In genomic region chr7:35624299-35625186, GRCh38 we compare ENCODE assay signal across 8 cellular contexts.
DNase-seq lines count a peak whose midpoint lies in the region; ATAC-seq and TF ChIP-seq lines count a peak whose summit lies in the region.

No MANE protein-coding gene starts in this region.

- TF ChIP-seq CTCF in AG04450 (IDR thresholded peaks at IDR 0.05; ENCODE audit: low read depth, low read length) = peak; percentile 83
- TF ChIP-seq CTCF in GM13977 (IDR thresholded peaks at IDR 0.05; ENCODE audit: extremely low read depth, insufficient read depth, missing control alignments) = peak; percentile 80
- peak; percentile 69 for TF ChIP-seq CTCF in WTC11 (IDR thresholded peaks at IDR 0.05)
- TF ChIP-seq CTCF in testis (IDR thresholded peaks at IDR 0.05) = peak; percentile 43 to 63 (median 62)

- H3K9me3 ChIP-seq in AG04450 (ENCODE audit: control insufficient read depth, insufficient read depth, low read length) (no peaks in the 10 kb centered on the region), testis (no peaks in the 10 kb centered on the region)

- H3K27me3 Mint-ChIP-seq in WTC11 (ENCODE audit: low read depth) = no peaks in the 10 kb centered on the region

- H3K36me3 ChIP-seq in testis (ENCODE audit: low read depth, missing control alignments) = no peaks in the 10 kb centered on the region

- in situ Hi-C loops in GM13977 (cut with MboI; ENCODE audit: low pct_unique_long_range_greater_than_20kb, low sequenced_read_pairs, unreplicated experiment) = no loop called here

- no peak overlapping the region for H3K4me3 Mint-ChIP-seq in WTC11

- intact Hi-C loops in testis (cut with DNase I; ENCODE audit: low total_unique reads) = no loop called here

- peaks cover 7% of the 10 kb centered on the region for H3K4me1 ChIP-seq in testis

- TF ChIP-seq POLR2A in testis (IDR thresholded peaks at IDR 0.05) = no peak

- DNase-seq in AG04450 (ENCODE audit: low read depth, low spot score) = no peak
- peak; percentile 65 for DNase-seq in GM13977 (ENCODE audit: low spot score)
- peak; percentile 3 for DNase-seq in NCI-H2029 (lab: John Stamatoyannopoulos, UW)
- peak; percentile 52 for DNase-seq in WTC11 (ENCODE audit: low spot score)
- DNase-seq in ecto neural progenitor cell (ENCODE audit: low spot score) = peak; percentile 71
- DNase-seq in lung microvascular endothelial cell (ENCODE audit: low read depth in 2 of 2) = peak; percentile 42
- peak; percentile 57 for DNase-seq in testis

- H3K27me3 ChIP-seq in AG04450 (ENCODE audit: control insufficient read depth, insufficient read depth, low read length) (no peaks in the 10 kb centered on the region), testis (no peaks in the 10 kb centered on the region)

- POLR2A ChIA-PET in AG04450 (lab: Yijun Ruan, JAX) (no interaction called here), WTC11 (lab: Charles Lee) (no interaction called here)

- CTCF ChIA-PET in AG04450 (lab: Charles Lee) = interaction anchor here (0.6 to 5.5 kb wide), 32 partner anchors 8 to 438 kb away, joined by 3 to 124 read pairs (median 4); partner anchors contain the start of gene HERPUD2
- CTCF ChIA-PET in WTC11 (lab: Charles Lee) = interaction anchor here (0.5 to 3.7 kb wide), 34 partner anchors 9 to 1304 kb away, joined by 3 to 33 read pairs (median 4); partner anchors contain the start of genes HERPUD2 and SEPTIN7

- ATAC-seq in HG02870 (IDR thresholded peaks at IDR 0.05; ENCODE audit: unreplicated experiment) = peak; percentile 90
- peak; percentile 97 for ATAC-seq in WTC11

- H3K36me3 Mint-ChIP-seq in WTC11 = no peaks in the 10 kb centered on the region

- no peak overlapping the region for H3K27ac Mint-ChIP-seq in WTC11

- 9 to 17% methylated on average over 14 to 16 of the region's 16 CpGs for WGBS in testis, 2 donors

- H3K4me1 Mint-ChIP-seq in WTC11 = peaks cover 17% of the 10 kb centered on the region

- no peak overlapping the region for H3K4me3 ChIP-seq in AG04450 (ENCODE audit: low read depth, low read length)
- H3K4me3 ChIP-seq in testis = peak overlapping the region in 1 of 2 donors; percentile 1

- no peaks in the 10 kb centered on the region for H3K9me3 Mint-ChIP-seq in WTC11

- H3K27ac ChIP-seq in AG04450 (ENCODE audit: low read depth, low read length) (no peak overlapping the region), testis (no peak overlapping the region)

TF ChIP-seq in WTC11, 78 proteins besides CTCF, POLR2A, EP300 and RAD21:
- TF ChIP-seq ZNF425 (CRISPR knock-in tag; conservative IDR thresholded peaks at IDR 0.05) (no peak), ZNF671 (CRISPR knock-in tag; IDR thresholded peaks at IDR 0.05) (0 out of 2 replicates have a peak, but pooled peaks have one; percentile 25)
- TF ChIP-seq, protein P1, sequence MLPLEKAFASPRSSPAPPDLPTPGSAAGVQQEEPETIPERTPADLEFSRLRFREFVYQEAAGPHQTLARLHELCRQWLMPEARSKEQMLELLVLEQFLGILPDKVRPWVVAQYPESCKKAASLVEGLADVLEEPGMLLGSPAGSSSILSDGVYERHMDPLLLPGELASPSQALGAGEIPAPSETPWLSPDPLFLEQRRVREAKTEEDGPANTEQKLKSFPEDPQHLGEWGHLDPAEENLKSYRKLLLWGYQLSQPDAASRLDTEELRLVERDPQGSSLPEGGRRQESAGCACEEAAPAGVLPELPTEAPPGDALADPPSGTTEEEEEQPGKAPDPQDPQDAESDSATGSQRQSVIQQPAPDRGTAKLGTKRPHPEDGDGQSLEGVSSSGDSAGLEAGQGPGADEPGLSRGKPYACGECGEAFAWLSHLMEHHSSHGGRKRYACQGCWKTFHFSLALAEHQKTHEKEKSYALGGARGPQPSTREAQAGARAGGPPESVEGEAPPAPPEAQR (CRISPR knock-in tag; IDR thresholded peaks at IDR 0.05) = 0 out of 2 replicates have a peak, but pooled peaks have one; percentile 50
